Comparison of ENCODE assay signal across 1 cellular context in the genomic region with DNA sequence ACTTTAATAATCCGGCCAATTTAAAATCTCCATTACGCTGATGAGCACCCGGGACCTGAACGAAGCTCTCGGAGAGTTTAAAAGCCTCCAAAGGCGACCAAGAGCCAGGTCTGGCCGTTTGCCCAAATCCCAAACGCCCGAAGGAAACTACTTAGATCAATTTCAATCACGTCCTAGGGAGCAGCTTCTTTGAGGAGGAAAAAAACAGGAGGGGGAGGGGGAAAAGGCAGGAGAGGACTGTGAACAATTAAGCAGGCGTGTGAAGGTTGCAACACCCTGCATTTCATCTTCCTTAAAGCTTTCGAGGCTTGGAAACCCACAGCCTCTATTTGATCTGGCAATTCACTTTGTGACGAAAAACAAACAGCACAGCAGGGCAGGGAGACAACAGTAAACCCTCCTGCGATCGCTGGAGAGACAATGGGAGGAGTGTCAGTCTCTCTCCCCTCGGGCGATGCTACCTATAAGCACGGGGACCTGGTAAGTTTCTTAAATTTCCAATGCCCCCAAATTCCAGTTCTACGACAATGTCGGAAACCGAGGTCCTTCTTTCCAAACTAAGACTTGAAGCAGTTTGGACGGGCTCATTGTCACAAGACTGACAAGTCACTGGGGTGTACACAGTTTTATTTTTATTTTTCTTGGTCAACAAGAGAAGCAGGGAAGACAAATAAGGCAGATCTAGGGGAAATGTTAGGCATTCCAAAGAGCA.
TF ChIP-seq lines count a peak whose summit lies in the region.

No MANE protein-coding gene starts in this region.

TF ChIP-seq in HepG2, 621 proteins besides CTCF, POLR2A, EP300 and RAD21 (continued from another document and continues in another):
- peak; percentile 71; the same call in 1 of the 2 replicates for TF ChIP-seq ZNF281 (CRISPR knock-in tag; IDR thresholded peaks at IDR 0.05; ENCODE audit: borderline replicate concordance)
- no peak for TF ChIP-seq SALL2 (CRISPR knock-in tag; IDR thresholded peaks at IDR 0.05)
- no peak for TF ChIP-seq ZMAT3 (CRISPR knock-in tag; conservative IDR thresholded peaks at IDR 0.05)
- TF ChIP-seq NCOA2 (CRISPR knock-in tag; IDR thresholded peaks at IDR 0.05): peak; percentile 50; the same call in 1 of the 2 replicates
- TF ChIP-seq FOXO1 (CRISPR knock-in tag; IDR thresholded peaks at IDR 0.05): peak; percentile 56; the same call in 1 of the 2 replicates
- no peak for TF ChIP-seq NFRKB (IDR thresholded peaks at IDR 0.05)
- no peak for TF ChIP-seq HMG20A (CRISPR knock-in tag; IDR thresholded peaks at IDR 0.05; ENCODE audit: borderline replicate concordance)
- no peak for TF ChIP-seq SRSF4 (IDR thresholded peaks at IDR 0.05; ENCODE audit: low read depth, low read length, poor library complexity, severe bottlenecking)
- peak; percentile 60 for TF ChIP-seq POLR2AphosphoS2 (IDR thresholded peaks at IDR 0.05; ENCODE audit: low read depth, low read length)
- TF ChIP-seq ZNF619 (CRISPR knock-in tag; IDR thresholded peaks at IDR 0.05): no peak
- TF ChIP-seq HHEX (CRISPR knock-in tag; IDR thresholded peaks at IDR 0.05): 0 out of 2 replicates have a peak, but pooled peaks have one; percentile 19
- TF ChIP-seq NCOR1 (IDR thresholded peaks at IDR 0.05; ENCODE audit: borderline replicate concordance, low read length): peak; percentile 57; the same call in 1 of the 2 replicates
- peak; percentile 26; the same call in 1 of the 2 replicates for TF ChIP-seq ZBTB21 (CRISPR knock-in tag; IDR thresholded peaks at IDR 0.05)
- TF ChIP-seq, protein P1, sequence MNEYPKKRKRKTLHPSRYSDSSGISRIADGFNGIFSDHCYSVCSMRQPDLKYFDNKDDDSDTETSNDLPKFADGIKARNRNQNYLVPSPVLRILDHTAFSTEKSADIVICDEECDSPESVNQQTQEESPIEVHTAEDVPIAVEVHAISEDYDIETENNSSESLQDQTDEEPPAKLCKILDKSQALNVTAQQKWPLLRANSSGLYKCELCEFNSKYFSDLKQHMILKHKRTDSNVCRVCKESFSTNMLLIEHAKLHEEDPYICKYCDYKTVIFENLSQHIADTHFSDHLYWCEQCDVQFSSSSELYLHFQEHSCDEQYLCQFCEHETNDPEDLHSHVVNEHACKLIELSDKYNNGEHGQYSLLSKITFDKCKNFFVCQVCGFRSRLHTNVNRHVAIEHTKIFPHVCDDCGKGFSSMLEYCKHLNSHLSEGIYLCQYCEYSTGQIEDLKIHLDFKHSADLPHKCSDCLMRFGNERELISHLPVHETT (CRISPR knock-in tag; conservative IDR thresholded peaks at IDR 0.05): no peak; the same call in 1 of the 2 replicates
- TF ChIP-seq SAFB2 (CRISPR knock-in tag; IDR thresholded peaks at IDR 0.05; ENCODE audit: borderline replicate concordance, low read depth): no peak
- 0 out of 2 replicates have a peak, but pooled peaks have one; percentile 28 for TF ChIP-seq ZSCAN31 (CRISPR knock-in tag; IDR thresholded peaks at IDR 0.05; ENCODE audit: low read depth)
- peak; percentile 54 for TF ChIP-seq SSRP1 (CRISPR knock-in tag; IDR thresholded peaks at IDR 0.05)
- TF ChIP-seq NR2F2 (IDR thresholded peaks at IDR 0.05; ENCODE audit: borderline replicate concordance, low read depth): no peak
- TF ChIP-seq ZNF749 (CRISPR knock-in tag; IDR thresholded peaks at IDR 0.05; ENCODE audit: borderline replicate concordance): no peak
- TF ChIP-seq ZNF17 (CRISPR knock-in tag; IDR thresholded peaks at IDR 0.05): no peak
- no peak for TF ChIP-seq ZNF484 (CRISPR knock-in tag; IDR thresholded peaks at IDR 0.05; ENCODE audit: borderline replicate concordance, low read depth)
- 0 out of 2 replicates have a peak, but pooled peaks have one; percentile 49 for TF ChIP-seq ZNF331 (CRISPR knock-in tag; IDR thresholded peaks at IDR 0.05)
- TF ChIP-seq, protein P2, sequence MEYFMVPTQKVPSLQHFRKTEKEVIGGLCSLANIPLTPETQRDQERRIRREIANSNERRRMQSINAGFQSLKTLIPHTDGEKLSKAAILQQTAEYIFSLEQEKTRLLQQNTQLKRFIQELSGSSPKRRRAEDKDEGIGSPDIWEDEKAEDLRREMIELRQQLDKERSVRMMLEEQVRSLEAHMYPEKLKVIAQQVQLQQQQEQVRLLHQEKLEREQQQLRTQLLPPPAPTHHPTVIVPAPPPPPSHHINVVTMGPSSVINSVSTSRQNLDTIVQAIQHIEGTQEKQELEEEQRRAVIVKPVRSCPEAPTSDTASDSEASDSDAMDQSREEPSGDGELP (IDR thresholded peaks at IDR 0.05; ENCODE audit: borderline replicate concordance, low read depth): no peak
- TF ChIP-seq ZNF7 (CRISPR knock-in tag; IDR thresholded peaks at IDR 0.05): no peak
- no peak for TF ChIP-seq ZNF383 (CRISPR knock-in tag; IDR thresholded peaks at IDR 0.05; ENCODE audit: borderline replicate concordance)
- TF ChIP-seq KDM5A (IDR thresholded peaks at IDR 0.05; ENCODE audit: borderline replicate concordance, low read length): 0 out of 2 replicates have a peak, but pooled peaks have one; percentile 47
- TF ChIP-seq MED13 (CRISPR knock-in tag; IDR thresholded peaks at IDR 0.05): 0 out of 2 replicates have a peak, but pooled peaks have one; percentile 11
- TF ChIP-seq, protein P3, sequence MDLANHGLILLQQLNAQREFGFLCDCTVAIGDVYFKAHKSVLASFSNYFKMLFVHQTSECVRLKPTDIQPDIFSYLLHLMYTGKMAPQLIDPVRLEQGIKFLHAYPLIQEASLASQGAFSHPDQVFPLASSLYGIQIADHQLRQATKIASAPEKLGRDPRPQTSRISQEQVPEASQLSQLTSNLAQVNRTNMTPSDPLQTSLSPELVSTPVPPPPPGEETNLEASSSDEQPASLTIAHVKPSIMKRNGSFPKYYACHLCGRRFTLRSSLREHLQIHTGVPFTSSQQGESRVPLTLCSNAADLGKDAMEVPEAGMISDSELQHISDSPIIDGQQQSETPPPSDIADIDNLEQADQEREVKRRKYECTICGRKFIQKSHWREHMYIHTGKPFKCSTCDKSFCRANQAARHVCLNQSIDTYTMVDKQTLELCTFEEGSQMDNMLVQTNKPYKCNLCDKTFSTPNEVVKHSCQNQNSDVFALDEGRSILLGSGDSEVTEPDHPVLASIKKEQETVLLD (CRISPR knock-in tag; IDR thresholded peaks at IDR 0.05; ENCODE audit: low read depth): no peak
- peak; percentile 30 for TF ChIP-seq TEAD3 (CRISPR knock-in tag; optimal IDR thresholded peaks at IDR 0.05; ENCODE audit: borderline replicate concordance)
- TF ChIP-seq MXD4 (CRISPR knock-in tag; IDR thresholded peaks at IDR 0.05): no peak
- TF ChIP-seq REPIN1 (CRISPR knock-in tag; IDR thresholded peaks at IDR 0.05; ENCODE audit: borderline replicate concordance, low read depth): no peak
- peak; percentile 31; the same call in 1 of the 2 replicates for TF ChIP-seq ZNF609 (CRISPR knock-in tag; IDR thresholded peaks at IDR 0.05; ENCODE audit: borderline replicate concordance)
- TF ChIP-seq RORA (CRISPR knock-in tag; IDR thresholded peaks at IDR 0.05): no peak
- TF ChIP-seq RNF219 (CRISPR knock-in tag; IDR thresholded peaks at IDR 0.05): no peak; the same call in 1 of the 2 replicates
- TF ChIP-seq, protein P4, sequence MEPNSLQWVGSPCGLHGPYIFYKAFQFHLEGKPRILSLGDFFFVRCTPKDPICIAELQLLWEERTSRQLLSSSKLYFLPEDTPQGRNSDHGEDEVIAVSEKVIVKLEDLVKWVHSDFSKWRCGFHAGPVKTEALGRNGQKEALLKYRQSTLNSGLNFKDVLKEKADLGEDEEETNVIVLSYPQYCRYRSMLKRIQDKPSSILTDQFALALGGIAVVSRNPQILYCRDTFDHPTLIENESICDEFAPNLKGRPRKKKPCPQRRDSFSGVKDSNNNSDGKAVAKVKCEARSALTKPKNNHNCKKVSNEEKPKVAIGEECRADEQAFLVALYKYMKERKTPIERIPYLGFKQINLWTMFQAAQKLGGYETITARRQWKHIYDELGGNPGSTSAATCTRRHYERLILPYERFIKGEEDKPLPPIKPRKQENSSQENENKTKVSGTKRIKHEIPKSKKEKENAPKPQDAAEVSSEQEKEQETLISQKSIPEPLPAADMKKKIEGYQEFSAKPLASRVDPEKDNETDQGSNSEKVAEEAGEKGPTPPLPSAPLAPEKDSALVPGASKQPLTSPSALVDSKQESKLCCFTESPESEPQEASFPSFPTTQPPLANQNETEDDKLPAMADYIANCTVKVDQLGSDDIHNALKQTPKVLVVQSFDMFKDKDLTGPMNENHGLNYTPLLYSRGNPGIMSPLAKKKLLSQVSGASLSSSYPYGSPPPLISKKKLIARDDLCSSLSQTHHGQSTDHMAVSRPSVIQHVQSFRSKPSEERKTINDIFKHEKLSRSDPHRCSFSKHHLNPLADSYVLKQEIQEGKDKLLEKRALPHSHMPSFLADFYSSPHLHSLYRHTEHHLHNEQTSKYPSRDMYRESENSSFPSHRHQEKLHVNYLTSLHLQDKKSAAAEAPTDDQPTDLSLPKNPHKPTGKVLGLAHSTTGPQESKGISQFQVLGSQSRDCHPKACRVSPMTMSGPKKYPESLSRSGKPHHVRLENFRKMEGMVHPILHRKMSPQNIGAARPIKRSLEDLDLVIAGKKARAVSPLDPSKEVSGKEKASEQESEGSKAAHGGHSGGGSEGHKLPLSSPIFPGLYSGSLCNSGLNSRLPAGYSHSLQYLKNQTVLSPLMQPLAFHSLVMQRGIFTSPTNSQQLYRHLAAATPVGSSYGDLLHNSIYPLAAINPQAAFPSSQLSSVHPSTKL (CRISPR knock-in tag; IDR thresholded peaks at IDR 0.05): peak; percentile 54
- peak; percentile 28; the same call in 1 of the 2 replicates for TF ChIP-seq SIN3A (IDR thresholded peaks at IDR 0.05; ENCODE audit: borderline replicate concordance, low read depth, low read length)
- no peak for TF ChIP-seq ZNF782 (CRISPR knock-in tag; IDR thresholded peaks at IDR 0.05; ENCODE audit: borderline replicate concordance)
- no peak for TF ChIP-seq ZNF678 (CRISPR knock-in tag; IDR thresholded peaks at IDR 0.05)
- peak; percentile 44; the same call in 1 of the 2 replicates for TF ChIP-seq ZNF816 (CRISPR knock-in tag; IDR thresholded peaks at IDR 0.05; ENCODE audit: borderline replicate concordance)
